In genomic region chr5:166596043-166596442, GRCh38 we compare ENCODE assay signal across 24 cellular contexts.
"Had no signal": no experiment of that assay in that cellular context is flagged by ENCODE, and none has a peak within 500 bp of the region (broad histone marks: within the 10 kb centered on the region; RNA-seq: fewer than 3 reads in every experiment).

No MANE protein-coding gene starts in this region.

- H3K9me3 ChIP-seq: adrenal gland, esophagus muscularis mucosa, gastroesophageal sphincter, left ventricle myocardium inferior, prostate gland, vagina had no signal

- H3K4me3 ChIP-seq: adrenal gland, coronary artery, esophagus muscularis mucosa, gastroesophageal sphincter, left ventricle myocardium inferior, prostate gland, vagina had no signal

- H3K4me1 ChIP-seq: adrenal gland, esophagus muscularis mucosa, gastroesophageal sphincter, left ventricle myocardium inferior, prostate gland, vagina had no signal

- H3K27me3 Mint-ChIP-seq: activated naive CD8-positive, alpha-beta T cell; stimulated activated naive B cell treated with anti-CD40 and anti-IgM and Interleukin-4, amounts not matched to agents 10 μg/mL and 1 μg/mL and 100 μg/mL, for 72 hours had no signal

- H3K27ac Mint-ChIP-seq: activated CD8-positive, alpha-beta T cell treated with anti-CD3 and anti-CD28 coated beads, Interleukin-2, amount 10 ng/mL, durations not matched to agents 7 days and 5 days; activated naive CD8-positive, alpha-beta T cell; natural killer cell; stimulated activated naive B cell treated with anti-CD40 and anti-IgM and Interleukin-4, amounts not matched to agents 10 μg/mL and 1 μg/mL and 100 μg/mL, for 72 hours had no signal

- FAIRE-seq: astrocyte, bronchial epithelial cell had no signal

- H3K4me1 Mint-ChIP-seq: natural killer cell; stimulated activated naive B cell treated with anti-CD40 and anti-IgM and Interleukin-4, amounts not matched to agents 10 μg/mL and 1 μg/mL and 100 μg/mL, for 72 hours had no signal

- H3K27me3 ChIP-seq: adrenal gland, esophagus muscularis mucosa, gastroesophageal sphincter, vagina had no signal

- DNase-seq: activated CD4-positive, alpha-beta T cell treated with anti-CD3 and anti-CD28 coated beads for 1 hour; activated CD4-positive, alpha-beta T cell treated with anti-CD3 and anti-CD28 coated beads, Interleukin-2, amount 50 U/mL, for 1 hour; activated CD8-positive, alpha-beta T cell treated with anti-CD3 and anti-CD28 coated beads, Interleukin-2, amount 10 ng/mL, durations not matched to agents 7 days and 5 days; activated gamma-delta T cell treated with Interleukin-2 at 50 U/mL for 16 hours; adrenal gland; cerebellar nuclear complex; head of caudate nucleus; hypothalamus; left ventricle myocardium inferior; midbrain; natural killer cell; stimulated activated CD4-positive, alpha-beta T cell treated with anti-CD3 and anti-CD28 coated beads, Interleukin-2, amount 100 ng/mL, for 48 hours; stimulated activated CD8-positive, alpha-beta memory T cell treated with anti-CD3 and anti-CD28 coated beads, Interleukin-4, amount 100 ng/mL, for 48 hours; stimulated activated naive B cell treated with anti-CD40 and anti-IgM and Interleukin-4, amounts not matched to agents 10 μg/mL and 1 μg/mL and 100 μg/mL, for 72 hours; trophoblast cell had no signal

- H3K27ac ChIP-seq: adrenal gland, coronary artery, esophagus muscularis mucosa, gastroesophageal sphincter, left ventricle myocardium inferior, prostate gland, vagina, VCaP had no signal

- H3K4me3 Mint-ChIP-seq: activated CD8-positive, alpha-beta T cell treated with anti-CD3 and anti-CD28 coated beads, Interleukin-2, amount 10 ng/mL, durations not matched to agents 7 days and 5 days; activated naive CD8-positive, alpha-beta T cell; natural killer cell; stimulated activated naive B cell treated with anti-CD40 and anti-IgM and Interleukin-4, amounts not matched to agents 10 μg/mL and 1 μg/mL and 100 μg/mL, for 72 hours had no signal

- H3K36me3 ChIP-seq: adrenal gland, esophagus muscularis mucosa, gastroesophageal sphincter, left ventricle myocardium inferior, prostate gland, vagina had no signal

- H3K36me3 Mint-ChIP-seq: activated naive CD8-positive, alpha-beta T cell; natural killer cell; stimulated activated naive B cell treated with anti-CD40 and anti-IgM and Interleukin-4, amounts not matched to agents 10 μg/mL and 1 μg/mL and 100 μg/mL, for 72 hours had no signal
